ENCODE assay signal across 12 cellular contexts in genomic region chr13:21463424-21463823, GRCh38. TPM values are rescaled to one million over a fixed set of nuclear protein-coding genes. Genes with fewer than 3 reads are reported as not detected.
A peak's percentile ranks its signal among the peaks of the same experiment; 100 is the strongest.
DNase-seq lines count a peak whose midpoint lies in the region; ATAC-seq and TF ChIP-seq lines count a peak whose summit lies in the region.
"Had no signal": no experiment of that assay in that cellular context is flagged by ENCODE, and none has a peak within 500 bp of the region (broad histone marks: within the 10 kb centered on the region; RNA-seq: fewer than 3 reads in every experiment).

No MANE protein-coding gene starts in this region.

- no peak for TF ChIP-seq EP300 in SK-N-SH (IDR thresholded peaks at IDR 0.05; ENCODE audit: borderline replicate concordance in 1 of 2, low read depth in 1 of 2, low read length in 1 of 2)

- no peak for TF ChIP-seq POLR2A in breast epithelium (IDR thresholded peaks at IDR 0.05)

- no peaks in the 10 kb centered on the region for H4K20me1 ChIP-seq in SK-N-SH (ENCODE audit: insufficient read depth)

- DNase-seq in SK-N-SH: no peak
- DNase-seq in globus pallidus (ENCODE audit: low spot score): peak; percentile 74
- DNase-seq in pons (ENCODE audit: low spot score): peak; percentile 92
- no peak for DNase-seq in breast epithelium (ENCODE audit: low spot score in 2 of 2)
- no peak for DNase-seq in left cardiac atrium
- DNase-seq: DMS79 had no signal

- no peak overlapping the region for H3K4me2 ChIP-seq in SK-N-SH
- H3K4me2 ChIP-seq: BLaER1 had no signal

- intact Hi-C loops in breast epithelium (cut with DNase I; ENCODE audit: low total_unique reads) (no loop called here), left cardiac atrium (cut with DNase I) (loop anchor here in 1 of 2 donors (5.0 kb wide), 1 partner anchor 166 kb away; no protein-coding TSS in a partner anchor)

- no peak for TF ChIP-seq CTCF in SK-N-SH (IDR thresholded peaks at IDR 0.05)
- TF ChIP-seq CTCF in breast epithelium (IDR thresholded peaks at IDR 0.05): no peak

- POLR2A ChIA-PET in SK-N-SH (lab: Yijun Ruan, JAX): no interaction called here

- peaks cover 7% of the 10 kb centered on the region for H3F3A ChIP-seq in SK-N-SH (replicated peaks; ENCODE audit: insufficient read depth)

- no peaks in the 10 kb centered on the region for H3K9me3 ChIP-seq in SK-N-SH
- H3K9me3 ChIP-seq in breast epithelium: no peaks in the 10 kb centered on the region
- H3K9me3 ChIP-seq: BLaER1, HAP-1 had no signal

- H3K9ac ChIP-seq in SK-N-SH: no peak overlapping the region
- H3K9ac ChIP-seq: BLaER1 had no signal

- no peak for TF ChIP-seq RAD21 in SK-N-SH (IDR thresholded peaks at IDR 0.05; ENCODE audit: low read length)

- CTCF ChIA-PET in SK-N-SH (lab: Yijun Ruan, JAX): interaction anchor here (3.1 kb wide), 1 partner anchor 14 kb away, joined by 15 read pairs; no protein-coding TSS in a partner anchor

- no peak overlapping the region for H3K27ac ChIP-seq in SK-N-SH (ENCODE audit: low read depth in 2 of 2, low read length in 1 of 2)
- H3K27ac ChIP-seq in temporal lobe (ENCODE audit: low read depth, low read length): peak overlapping the region; percentile 84
- H3K27ac ChIP-seq in breast epithelium: no peak overlapping the region
- H3K27ac ChIP-seq: 22Rv1, BLaER1 had no signal

- H2AFZ ChIP-seq in SK-N-SH (ENCODE audit: low read depth): 0 out of 2 replicates have a peak overlapping the region, but pooled peaks have one; percentile 6

- H3K36me3 ChIP-seq in SK-N-SH (replicated peaks in 1 of 2; ENCODE audit: control insufficient read depth in 1 of 2, insufficient read depth in 2 of 2, low read length in 1 of 2) (no peaks in the 10 kb centered on the region), breast epithelium (no peaks in the 10 kb centered on the region)
- H3K36me3 ChIP-seq: BLaER1, HAP-1 had no signal

- H3K27me3 ChIP-seq in SK-N-SH (ENCODE audit: insufficient read depth) (no peaks in the 10 kb centered on the region), breast epithelium (no peaks in the 10 kb centered on the region)
- H3K27me3 ChIP-seq: BLaER1 had no signal

- no peaks in the 10 kb centered on the region for H3K9me2 ChIP-seq in SK-N-SH

- no peak overlapping the region for H3K4me3 ChIP-seq in SK-N-SH (ENCODE audit: low read depth in 2 of 2, low read length in 1 of 2)
- H3K4me3 ChIP-seq in breast epithelium: no peak overlapping the region
- H3K4me3 ChIP-seq: BLaER1, HAP-1 had no signal

- H3K79me2 ChIP-seq in SK-N-SH (ENCODE audit: insufficient read depth): peaks cover 3% of the 10 kb centered on the region; the same call in 1 of the 2 replicates

- ATAC-seq in SK-N-SH treated with all-trans-retinoic acid at 6 μM for 48 hours: no peak
- ATAC-seq in HG03565 (IDR thresholded peaks at IDR 0.05; ENCODE audit: unreplicated experiment): no peak
- ATAC-seq in left cardiac atrium: no peak

- H3K4me1 ChIP-seq in SK-N-SH (ENCODE audit: control insufficient read depth in 1 of 2, insufficient read depth in 2 of 2, low read depth in 1 of 2, low read length in 1 of 2) (no peaks in the 10 kb centered on the region; a peak in 1 of 4 replicates), breast epithelium (no peaks in the 10 kb centered on the region)

TF ChIP-seq in SK-N-SH, 30 proteins besides CTCF, POLR2A, EP300 and RAD21:
- TF ChIP-seq RFX5 (IDR thresholded peaks at IDR 0.05; ENCODE audit: low read length) (no peak), IRF3 (IDR thresholded peaks at IDR 0.05; ENCODE audit: low read depth, low read length) (no peak), MXI1 (IDR thresholded peaks at IDR 0.05; ENCODE audit: low read depth, low read length) (no peak), FOXJ3 (CRISPR knock-in tag; IDR thresholded peaks at IDR 0.05) (no peak), FOSL2 (IDR thresholded peaks at IDR 0.05; ENCODE audit: borderline replicate concordance, low read depth) (no peak)
TF ChIP-seq in SK-N-SH: peak in this region for 0.

TF ChIP-seq in SK-N-SH treated with all-trans-retinoic acid at 6 μM for 48 hours, 23 proteins besides CTCF, POLR2A, EP300 and RAD21:
- TF ChIP-seq, protein P1, sequence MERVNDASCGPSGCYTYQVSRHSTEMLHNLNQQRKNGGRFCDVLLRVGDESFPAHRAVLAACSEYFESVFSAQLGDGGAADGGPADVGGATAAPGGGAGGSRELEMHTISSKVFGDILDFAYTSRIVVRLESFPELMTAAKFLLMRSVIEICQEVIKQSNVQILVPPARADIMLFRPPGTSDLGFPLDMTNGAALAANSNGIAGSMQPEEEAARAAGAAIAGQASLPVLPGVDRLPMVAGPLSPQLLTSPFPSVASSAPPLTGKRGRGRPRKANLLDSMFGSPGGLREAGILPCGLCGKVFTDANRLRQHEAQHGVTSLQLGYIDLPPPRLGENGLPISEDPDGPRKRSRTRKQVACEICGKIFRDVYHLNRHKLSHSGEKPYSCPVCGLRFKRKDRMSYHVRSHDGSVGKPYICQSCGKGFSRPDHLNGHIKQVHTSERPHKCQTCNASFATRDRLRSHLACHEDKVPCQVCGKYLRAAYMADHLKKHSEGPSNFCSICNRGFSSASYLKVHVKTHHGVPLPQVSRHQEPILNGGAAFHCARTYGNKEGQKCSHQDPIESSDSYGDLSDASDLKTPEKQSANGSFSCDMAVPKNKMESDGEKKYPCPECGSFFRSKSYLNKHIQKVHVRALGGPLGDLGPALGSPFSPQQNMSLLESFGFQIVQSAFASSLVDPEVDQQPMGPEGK (CRISPR knock-in tag; IDR thresholded peaks at IDR 0.05; ENCODE audit: borderline replicate concordance): no peak
- TF ChIP-seq POU6F1 (CRISPR knock-in tag; IDR thresholded peaks at IDR 0.05; ENCODE audit: borderline replicate concordance, low read depth) (no peak), TCF4 (CRISPR knock-in tag; IDR thresholded peaks at IDR 0.05; ENCODE audit: borderline replicate concordance) (no peak), RARB (CRISPR knock-in tag; IDR thresholded peaks at IDR 0.05) (no peak), BACH2 (CRISPR knock-in tag; IDR thresholded peaks at IDR 0.05; ENCODE audit: borderline replicate concordance) (no peak), ZNF70 (CRISPR knock-in tag; IDR thresholded peaks at IDR 0.05) (no peak), TOX (CRISPR knock-in tag; IDR thresholded peaks at IDR 0.05; ENCODE audit: borderline replicate concordance) (no peak), CSRNP3 (CRISPR knock-in tag; IDR thresholded peaks at IDR 0.05) (no peak), PPARA (CRISPR knock-in tag; IDR thresholded peaks at IDR 0.05; ENCODE audit: borderline replicate concordance) (no peak), ARNTL (CRISPR knock-in tag; IDR thresholded peaks at IDR 0.05; ENCODE audit: borderline replicate concordance, low read depth) (no peak), ESRRG (CRISPR knock-in tag; IDR thresholded peaks at IDR 0.05) (no peak), GLIS3 (CRISPR knock-in tag; IDR thresholded peaks at IDR 0.05) (no peak), ZFP30 (CRISPR knock-in tag; IDR thresholded peaks at IDR 0.05) (no peak)

RNA-seq across cellular contexts. Expression of gene ZDHHC20, which starts 4.3 kb away (rescaled TPM):
- 8.7 and 10.6 TPM in 2 replicates for polyA plus RNA-seq in SK-N-SH (2012; rRNA removed)
- 14.2 and 18.5 TPM in 2 replicates for polyA plus RNA-seq in SK-N-SH (2012; cell fraction: cytosol; rRNA removed)
- 3.9 and 5.9 TPM in 2 replicates for polyA plus RNA-seq in SK-N-SH (2012; cell fraction: nucleus; rRNA removed)
- 77.4 TPM for total RNA-seq in temporal lobe
- total RNA-seq in breast epithelium: 10 to 100 TPM; 50.9 to 79.0 (median 57.7) TPM
- total RNA-seq in left cardiac atrium: 10 to 100 TPM; 21.7 to 24.2 TPM

Comparison
In these comparisons a context has a peak if more than half of its experiments do, and no peak if none do; other contexts are left out.
1. DNase-seq: peak in globus pallidus (single experiment) and pons (single experiment); none in SK-N-SH (single experiment), breast epithelium (0 of 2) and left cardiac atrium (single experiment).